Comparison of ENCODE assay signal across 8 cellular contexts in genomic region chr19:7395360-7395781, GRCh38. TPM values are rescaled to one million over a fixed set of nuclear protein-coding genes. Genes with fewer than 3 reads are reported as not detected.
DNase-seq lines count a peak whose midpoint lies in the region; ATAC-seq, FAIRE-seq and TF ChIP-seq lines count a peak whose summit lies in the region.

No MANE protein-coding gene starts in this region.

- peak overlapping the region; percentile 73 for H3K27ac ChIP-seq in foreskin keratinocyte

- DNase-seq in foreskin keratinocyte (no peak), posterior vena cava (ENCODE audit: low spot score) (peak; percentile 76), amniotic stem cell (lab: John Stamatoyannopoulos, UW) (no peak), D721Med (ENCODE audit: insufficient read length, low spot score) (no peak), NCI-H1105 treated with DMSO at 0.1 percent for 48 hours (lab: John Stamatoyannopoulos, UW) (no peak)

- TF ChIP-seq CTCF in WI38 (IDR thresholded peaks at IDR 0.05; ENCODE audit: low read depth, low read length) (no peak), foreskin keratinocyte (conservative IDR thresholded peaks at IDR 0.05) (no peak), D721Med (IDR thresholded peaks at IDR 0.05; ENCODE audit: insufficient read depth, missing control alignments) (no peak)

- no peaks in the 10 kb centered on the region for H3K9me3 ChIP-seq in ES-I3 (ENCODE audit: control insufficient read depth, insufficient read depth, low read length)

- FAIRE-seq in D721Med (lab: Jason Lieb, UNC) = no peak

- H3K9ac ChIP-seq in ES-I3 (ENCODE audit: low read depth, low read length) = peak overlapping the region; percentile 83

- no peaks in the 10 kb centered on the region for H3K27me3 ChIP-seq in foreskin keratinocyte

- H3K4me3 ChIP-seq in WI38 (ENCODE audit: low read depth, low read length) = peak overlapping the region; percentile 92

- H3K36me3 ChIP-seq in ES-I3 (ENCODE audit: insufficient read depth, low read length) = no peaks in the 10 kb centered on the region

- ATAC-seq in HG02763 (IDR thresholded peaks at IDR 0.05; ENCODE audit: unreplicated experiment) = peak; percentile 32
- no peak for ATAC-seq in foreskin keratinocyte

- H3K4me1 ChIP-seq in ES-I3 (ENCODE audit: insufficient read depth, low read length) (peaks cover 18% of the 10 kb centered on the region), foreskin keratinocyte (peaks cover 13% of the 10 kb centered on the region)

- intact Hi-C loops in posterior vena cava (cut with DNase I) = no loop called here

RNA-seq across cellular contexts. Expression of gene ARHGEF18, which starts 46.6 kb away (rescaled TPM):
- 43.1 and 49.4 TPM in 2 replicates for total RNA-seq in foreskin keratinocyte
- 17.9 and 19.2 TPM in 2 replicates for polyA plus RNA-seq in foreskin keratinocyte
- 10 to 100 TPM; 17.6 to 19.9 TPM for total RNA-seq in posterior vena cava
